ENCODE assay signal across 8 cellular contexts in genomic region chr1:192358822-192359221, GRCh38. TPM values are rescaled to one million over a fixed set of nuclear protein-coding genes. Genes with fewer than 3 reads are reported as not detected.
"Had no signal": no experiment of that assay in that cellular context is flagged by ENCODE, and none has a peak within 500 bp of the region (broad histone marks: within the 10 kb centered on the region; RNA-seq: fewer than 3 reads in every experiment).

No MANE protein-coding gene starts in this region.

- H3K27me3 Mint-ChIP-seq: IgD-negative memory B cell had no signal

- H3K27ac ChIP-seq: HL-60 had no signal

- ATAC-seq: HepG2 had no signal

- FAIRE-seq: HepG2, HTR-8/SVneo had no signal

- H3K27ac Mint-ChIP-seq: IgD-negative memory B cell had no signal

- H3K4me3 Mint-ChIP-seq: IgD-negative memory B cell had no signal

- DNase-seq: IMR-90, KBM-7 had no signal

- H3K4me1 Mint-ChIP-seq: IgD-negative memory B cell had no signal

- H3K36me3 Mint-ChIP-seq: IgD-negative memory B cell had no signal

RNA-seq across cellular contexts. Expression of gene RGS21, which starts 42.0 kb away (rescaled TPM):
- total RNA-seq: HepG2, HT-29, HT1080, IMR-90 had no signal
- polyA plus RNA-seq: HepG2, IgD-negative memory B cell, IMR-90 had no signal
